17 cellular contexts compared by ENCODE assay signal in genomic region chr7:35415411-35415822, GRCh38.
"Had no signal": no experiment of that assay in that cellular context is flagged by ENCODE, and none has a peak within 500 bp of the region (broad histone marks: within the 10 kb centered on the region; RNA-seq: fewer than 3 reads in every experiment).

No MANE protein-coding gene starts in this region.

- DNase-seq: activated CD4-positive, alpha-beta T cell treated with anti-CD3 and anti-CD28 coated beads for 1 hour; activated CD8-positive, alpha-beta memory T cell treated with anti-CD3 and anti-CD28 coated beads, Interleukin-2, amount 50 U/mL, for 48 hours; activated naive CD4-positive, alpha-beta T cell treated with Interleukin-2 at 50 U/mL for 16 hours; activated naive CD8-positive, alpha-beta T cell treated with anti-CD3 and anti-CD28 coated beads for 36 hours; activated T-cell treated with anti-CD3 and anti-CD28 coated beads, Interleukin-2, amount 50 U/mL, for 4 hours; amniotic stem cell; cerebellar nuclear complex; hippocampal formation; mucosa of descending colon; naive B cell; occipital lobe; posterior cingulate gyrus; stimulated activated CD4-positive, alpha-beta T cell treated with anti-CD3 and anti-CD28 coated beads, Interleukin-4, amount 100 ng/mL, for 24 hours; stimulated activated naive CD4-positive, alpha-beta T cell treated with Interleukin-2 at 50 U/mL for 16 hours; T-helper 9 cell; upper lobe of right lung had no signal

- H3K36me3 ChIP-seq: upper lobe of right lung had no signal

- H3K4me1 ChIP-seq: upper lobe of right lung had no signal

- H3K27ac ChIP-seq: coronary artery, upper lobe of right lung had no signal

- H3K4me3 ChIP-seq: coronary artery, mucosa of descending colon, upper lobe of right lung had no signal

- H3K9me3 ChIP-seq: mucosa of descending colon, upper lobe of right lung had no signal

- ATAC-seq: activated T-cell treated with anti-CD3 and anti-CD28 coated beads, Interleukin-2, amount 50 U/mL, for 4 hours; mucosa of descending colon; upper lobe of right lung had no signal
